8 cellular contexts compared by ENCODE assay signal in genomic region chr9:131402738-131403492, GRCh38. TPM values are rescaled to one million over a fixed set of nuclear protein-coding genes. Genes with fewer than 3 reads are reported as not detected.
DNase-seq lines count a peak whose midpoint lies in the region; ATAC-seq and TF ChIP-seq lines count a peak whose summit lies in the region.

No MANE protein-coding gene starts in this region.

- H3K4me1 ChIP-seq in duodenal mucosa (ENCODE audit: control insufficient read depth in 1 of 2, insufficient read depth in 2 of 2, low read length in 2 of 2), result peaks cover 55 to 72% of the 10 kb centered on the region in 2 donors
- peaks cover 54 to 63% of the 10 kb centered on the region in 2 donors for H3K4me1 ChIP-seq in lung (ENCODE audit: control insufficient read depth in 2 of 2, insufficient read depth in 2 of 2, low read length in 2 of 2)

- H3K27ac ChIP-seq in duodenal mucosa (ENCODE audit: low read depth, low read length) (peak overlapping the region; percentile 47), lung (ENCODE audit: low read depth in 1 of 2, low read length in 1 of 2) (peak overlapping the region; percentile 59 to 78), temporal lobe (ENCODE audit: low read depth, low read length) (peak overlapping the region; percentile 85)

- 37 to 47% methylated on average over 12 of the region's 12 CpGs for WGBS in lung, 2 donors

- DNase-seq in GM04504 (ENCODE audit: low read depth) (peak; percentile 84), lung (ENCODE audit: low spot score) (peak; percentile 84), HuH-7.5 (ENCODE audit: low spot score) (no peak)

- no peaks in the 10 kb centered on the region for H3K27me3 ChIP-seq in duodenal mucosa (ENCODE audit: control insufficient read depth in 1 of 2, insufficient read depth in 2 of 2, low read length in 2 of 2)
- no peaks in the 10 kb centered on the region for H3K27me3 ChIP-seq in lung (ENCODE audit: control insufficient read depth, insufficient read depth)

- TF ChIP-seq CTCF in lung (IDR thresholded peaks at IDR 0.05; ENCODE audit: control extremely low read depth, extremely low read depth), result no peak

- no peaks in the 10 kb centered on the region for H3K36me3 ChIP-seq in duodenal mucosa (ENCODE audit: control insufficient read depth in 1 of 2, insufficient read depth in 2 of 2, low read length in 2 of 2)
- no peaks in the 10 kb centered on the region for H3K36me3 ChIP-seq in lung (ENCODE audit: control insufficient read depth in 2 of 2, insufficient read depth in 2 of 2, low read length in 2 of 2)

- H3K4me3 ChIP-seq in duodenal mucosa (ENCODE audit: low read depth in 1 of 2, low read length in 2 of 2), result peak overlapping the region; percentile 6 to 40
- H3K4me3 ChIP-seq in lung, result no peak overlapping the region

- no peak overlapping the region for H3K9ac ChIP-seq in duodenal mucosa (ENCODE audit: low read depth in 1 of 2, low read length in 2 of 2)

- H3K9me3 ChIP-seq in duodenal mucosa (ENCODE audit: control insufficient read depth in 1 of 2, low read length in 2 of 2), result no peaks in the 10 kb centered on the region
- no peaks in the 10 kb centered on the region for H3K9me3 ChIP-seq in lung (ENCODE audit: control insufficient read depth in 2 of 2, insufficient read depth in 1 of 2, low read length in 1 of 2)

- peak; percentile 61 for ATAC-seq in lung (ENCODE audit: insufficient read depth, low FRiP score)
- ATAC-seq in HG03139 (IDR thresholded peaks at IDR 0.05; ENCODE audit: unreplicated experiment), result no peak
- no peak for ATAC-seq in HG03039 (IDR thresholded peaks at IDR 0.05; ENCODE audit: unreplicated experiment)

TF ChIP-seq in PFSK-1, 5 proteins besides CTCF, POLR2A, EP300 and RAD21:
- TF ChIP-seq FOXP2 (optimal IDR thresholded peaks at IDR 0.05; ENCODE audit: borderline replicate concordance, extremely low read depth, extremely low read length, insufficient read depth) (no peak), POLR2AphosphoS5 (IDR thresholded peaks at IDR 0.05; ENCODE audit: low read depth, low read length) (0 out of 2 replicates have a peak, but pooled peaks have one; percentile 20)

RNA-seq across cellular contexts. Expression of gene PRRC2B, which starts 9.0 kb away (rescaled TPM):
- polyA plus RNA-seq in PFSK-1 (2012; ENCODE audit: insufficient read length, low read depth), result 78.9 TPM
- 100 to 1,000 TPM; 124 to 171 TPM for total RNA-seq in lung
- polyA plus RNA-seq in lung, result 10 to 100 TPM; 39.4 to 59.0 TPM
- total RNA-seq in temporal lobe, result 259 TPM
